In the genomic region with DNA sequence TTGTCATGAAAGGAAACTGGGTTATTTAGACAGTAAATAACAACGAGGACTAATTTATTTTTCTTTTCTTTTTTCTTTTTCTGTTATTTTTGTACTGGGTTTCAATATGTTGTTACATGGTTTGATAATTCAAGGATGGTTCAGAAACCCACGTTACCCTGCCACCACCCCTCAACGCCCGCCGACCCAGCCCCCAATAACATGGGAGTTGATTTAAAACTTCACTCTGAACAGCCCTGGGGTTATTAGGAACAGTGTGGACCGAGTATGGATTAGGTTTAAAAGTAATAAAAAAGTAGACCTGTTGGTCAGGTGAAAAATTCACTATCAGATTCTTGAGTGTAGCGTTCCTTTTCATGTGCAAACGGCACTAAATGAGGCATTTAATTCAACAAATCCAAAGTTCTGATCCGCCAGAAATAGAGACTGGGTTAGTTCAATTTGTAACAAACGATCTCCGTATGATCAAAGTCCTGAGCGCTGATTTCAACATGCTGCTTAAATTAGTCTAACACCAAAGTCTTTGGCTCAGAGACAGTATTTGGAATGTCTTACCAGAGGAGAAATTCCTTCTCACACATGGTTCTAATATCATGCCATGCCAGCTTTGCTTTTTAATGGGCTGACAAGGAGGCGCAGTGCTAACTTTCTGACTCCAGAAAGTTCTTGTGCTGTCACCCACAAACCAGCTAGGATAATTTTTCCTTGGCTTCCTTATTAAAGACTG, we compare ENCODE assay signal across 29 cellular contexts.
DNase-seq lines count a peak whose midpoint lies in the region; ATAC-seq and TF ChIP-seq lines count a peak whose summit lies in the region.
"Had no signal": no experiment of that assay in that cellular context is flagged by ENCODE, and none has a peak within 500 bp of the region (broad histone marks: within the 10 kb centered on the region; RNA-seq: fewer than 3 reads in every experiment).

No MANE protein-coding gene starts in this region.

- H3K4me3 ChIP-seq in astrocyte of the cerebellum (ENCODE audit: low read depth, low read length): no peak overlapping the region
- H3K4me3 ChIP-seq: esophagus squamous epithelium, GM12878, heart right ventricle, mucosa of descending colon had no signal

- DNase-seq in GM04503 (ENCODE audit: low read depth) (peak; percentile 77), astrocyte of the cerebellum (ENCODE audit: low read depth) (peak; percentile 56), left lobe of liver (ENCODE audit: low spot score) (peak; percentile 64), HT-29 (ENCODE audit: low spot score) (no peak), GM13976 (ENCODE audit: low spot score) (no peak)
- no peak for DNase-seq in activated CD4-positive, alpha-beta memory T cell treated with anti-CD3 and anti-CD28 coated beads for 36 hours
- no peak for DNase-seq in effector memory CD8-positive, alpha-beta T cell
- DNase-seq: activated B cell treated with CpG ODN at 0.5 μM for 24 hours; activated CD8-positive, alpha-beta T cell treated with anti-CD3 and anti-CD28 coated beads, Interleukin-2, amount 10 ng/mL, durations not matched to agents 7 days and 5 days; activated naive CD4-positive, alpha-beta T cell treated with anti-CD3 and anti-CD28 coated beads for 36 hours; activated T-cell treated with anti-CD3 and anti-CD28 coated beads, Interleukin-2, amount 50 U/mL, for 48 hours; CD4-positive, CD25-positive, alpha-beta regulatory T cell; cerebellar nuclear complex; effector CD8-positive, alpha-beta T cell; esophagus squamous epithelium; GDM1; HCEC 1CT; heart right ventricle; immature natural killer cell; left ventricle myocardium superior; mucosa of descending colon; NCI-H1105; NCI-H510A treated with DMSO at 0.1 percent for 48 hours; NK-92 treated with Interleukin-12 subunit alpha and Interleukin-12 subunit beta, amount 100 ng/mL, for 24 hours; stimulated activated CD4-positive, alpha-beta T cell treated with anti-CD3 and anti-CD28 coated beads, Interleukin-12 subunit alpha, Interleukin-12 subunit beta, amount 100 ng/mL, for 4 hours; stimulated activated CD8-positive, alpha-beta memory T cell treated with anti-CD3 and anti-CD28 coated beads, Interleukin-4, amount 100 ng/mL, for 48 hours; T-helper 9 cell had no signal

- in situ Hi-C loops in astrocyte of the cerebellum (cut with HindIII; ENCODE audit: low sequenced_read_pairs): no loop called here
- in situ Hi-C loops in GM13976 (cut with MboI; ENCODE audit: low sequenced_read_pairs, unreplicated experiment): no loop called here

- TF ChIP-seq CTCF in 22Rv1 (IDR thresholded peaks at IDR 0.05) (no peak), astrocyte of the cerebellum (IDR thresholded peaks at IDR 0.05; ENCODE audit: low read depth, low read length, missing control alignments) (no peak), GM13976 (IDR thresholded peaks at IDR 0.05; ENCODE audit: borderline replicate concordance, control extremely low read depth, extremely low read depth, insufficient read depth, missing control alignments) (no peak)

- no peaks in the 10 kb centered on the region for H3K4me1 Mint-ChIP-seq in activated CD4-positive, alpha-beta memory T cell treated with anti-CD3 and anti-CD28 coated beads for 36 hours (ENCODE audit: low read depth)
- H3K4me1 Mint-ChIP-seq in effector memory CD8-positive, alpha-beta T cell (ENCODE audit: low read depth in 2 of 2): no peaks in the 10 kb centered on the region
- H3K4me1 Mint-ChIP-seq: activated B cell treated with CpG ODN at 0.5 μM for 24 hours; CD4-positive, CD25-positive, alpha-beta regulatory T cell had no signal

- no peak overlapping the region for H3K4me3 Mint-ChIP-seq in activated CD4-positive, alpha-beta memory T cell treated with anti-CD3 and anti-CD28 coated beads for 36 hours
- H3K4me3 Mint-ChIP-seq in effector memory CD8-positive, alpha-beta T cell: no peak overlapping the region
- H3K4me3 Mint-ChIP-seq: activated B cell treated with CpG ODN at 0.5 μM for 24 hours; activated CD8-positive, alpha-beta T cell treated with anti-CD3 and anti-CD28 coated beads, Interleukin-2, amount 10 ng/mL, durations not matched to agents 7 days and 5 days; activated naive CD4-positive, alpha-beta T cell treated with anti-CD3 and anti-CD28 coated beads for 36 hours; CD4-positive, CD25-positive, alpha-beta regulatory T cell; immature natural killer cell had no signal

- CTCF ChIA-PET in activated CD4-positive, alpha-beta memory T cell treated with anti-CD3 and anti-CD28 coated beads for 36 hours (lab: Charles Lee): no interaction called here

- no peak overlapping the region for H3K27ac Mint-ChIP-seq in activated CD4-positive, alpha-beta memory T cell treated with anti-CD3 and anti-CD28 coated beads for 36 hours
- no peak overlapping the region for H3K27ac Mint-ChIP-seq in effector memory CD8-positive, alpha-beta T cell
- H3K27ac Mint-ChIP-seq: activated B cell treated with CpG ODN at 0.5 μM for 24 hours; activated CD8-positive, alpha-beta T cell treated with anti-CD3 and anti-CD28 coated beads, Interleukin-2, amount 10 ng/mL, durations not matched to agents 7 days and 5 days; activated naive CD4-positive, alpha-beta T cell treated with anti-CD3 and anti-CD28 coated beads for 36 hours; CD4-positive, CD25-positive, alpha-beta regulatory T cell; immature natural killer cell had no signal

- peaks cover 2% of the 10 kb centered on the region for H3K27me3 Mint-ChIP-seq in activated CD4-positive, alpha-beta memory T cell treated with anti-CD3 and anti-CD28 coated beads for 36 hours
- H3K27me3 Mint-ChIP-seq in effector memory CD8-positive, alpha-beta T cell: no peaks in the 10 kb centered on the region
- H3K27me3 Mint-ChIP-seq: activated B cell treated with CpG ODN at 0.5 μM for 24 hours; CD4-positive, CD25-positive, alpha-beta regulatory T cell had no signal

- peak; percentile 79 for ATAC-seq in left lobe of liver
- no peak for ATAC-seq in effector memory CD8-positive, alpha-beta T cell (replicated peaks)
- ATAC-seq: activated CD8-positive, alpha-beta T cell treated with anti-CD3 and anti-CD28 coated beads, Interleukin-2, amount 10 ng/mL, durations not matched to agents 7 days and 5 days; GM12878; heart right ventricle; left ventricle myocardium superior; mucosa of descending colon had no signal

- POLR2A ChIA-PET in activated CD4-positive, alpha-beta memory T cell treated with anti-CD3 and anti-CD28 coated beads for 36 hours (lab: Charles Lee): no interaction called here

- H3K36me3 Mint-ChIP-seq in activated CD4-positive, alpha-beta memory T cell treated with anti-CD3 and anti-CD28 coated beads for 36 hours: no peaks in the 10 kb centered on the region
- no peaks in the 10 kb centered on the region for H3K36me3 Mint-ChIP-seq in effector memory CD8-positive, alpha-beta T cell (ENCODE audit: insufficient read depth)
- H3K36me3 Mint-ChIP-seq: CD4-positive, CD25-positive, alpha-beta regulatory T cell; immature natural killer cell had no signal

- intact Hi-C loops in activated CD4-positive, alpha-beta memory T cell treated with anti-CD3 and anti-CD28 coated beads for 36 hours (cut with micrococcal nuclease): no loop called here

- H3K27ac ChIP-seq in 22Rv1: peak overlapping the region; percentile 68
- H3K27ac ChIP-seq: esophagus squamous epithelium, heart right ventricle had no signal

- peaks cover 16% of the 10 kb centered on the region for H3K9me3 Mint-ChIP-seq in activated CD4-positive, alpha-beta memory T cell treated with anti-CD3 and anti-CD28 coated beads for 36 hours
- peaks cover 6 to 8% of the 10 kb centered on the region in 2 donors for H3K9me3 Mint-ChIP-seq in effector memory CD8-positive, alpha-beta T cell

Comparison
In these comparisons a context has a peak if more than half of its experiments do, and no peak if none do; other contexts are left out.
1. DNase-seq: peak in GM04503 (single experiment), astrocyte of the cerebellum (single experiment) and left lobe of liver (single experiment); none in HT-29 (single experiment), activated CD4-positive, alpha-beta memory T cell treated with anti-CD3 and anti-CD28 coated beads for 36 hours (single experiment), GM13976 (single experiment) and effector memory CD8-positive, alpha-beta T cell (0 of 3).